Comparison of ENCODE assay signal across 22 cellular contexts in the genomic region with DNA sequence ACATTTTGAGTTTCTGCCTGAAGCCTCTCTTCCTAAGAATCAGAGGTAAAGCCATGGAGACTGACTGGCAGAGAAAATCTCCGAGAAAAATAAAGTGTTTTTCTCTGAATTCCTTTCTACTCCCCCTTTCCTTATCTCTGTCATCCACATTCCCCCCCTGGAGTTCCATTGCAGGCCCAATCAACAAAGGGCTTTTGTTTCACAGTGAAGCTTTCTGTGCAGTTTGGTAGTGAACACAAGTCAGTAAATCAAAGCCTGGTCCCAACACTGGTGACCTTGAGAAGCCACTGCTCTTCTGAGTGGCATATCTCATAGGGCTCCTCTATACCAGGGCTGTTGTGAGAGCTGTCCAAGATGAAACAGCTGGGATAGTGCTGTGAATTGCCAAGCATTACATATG.
DNase-seq lines count a peak whose midpoint lies in the region; ATAC-seq lines count a peak whose summit lies in the region.
"Had no signal": no experiment of that assay in that cellular context is flagged by ENCODE, and none has a peak within 500 bp of the region (broad histone marks: within the 10 kb centered on the region; RNA-seq: fewer than 3 reads in every experiment).

No MANE protein-coding gene starts in this region.

- H3K23ac ChIP-seq in neuronal stem cell (ENCODE audit: low read depth, low read length, poor library complexity): no peak overlapping the region

- H3K36me3 ChIP-seq in mesodermal cell (ENCODE audit: control insufficient read depth, insufficient read depth, low read length): no peaks in the 10 kb centered on the region
- H3K36me3 ChIP-seq in neuronal stem cell (replicated peaks in 1 of 2; ENCODE audit: control insufficient read depth in 2 of 2, insufficient read depth in 2 of 2, low read length in 2 of 2): no peaks in the 10 kb centered on the region
- H3K36me3 ChIP-seq: BLaER1 treated with 17β-estradiol and CSF1 and Interleukin-3, amounts not matched to agents 10 nM and 100 nM had no signal

- H3K27ac ChIP-seq in mesodermal cell (ENCODE audit: low read depth, low read length, severe bottlenecking) (peak overlapping the region; percentile 36), neuronal stem cell (replicated peaks; ENCODE audit: low read length) (no peak overlapping the region)
- H3K27ac ChIP-seq: BLaER1 treated with 17β-estradiol and CSF1 and Interleukin-3, amounts not matched to agents 10 nM and 100 nM had no signal

- no peak overlapping the region for H3K4me2 ChIP-seq in neuronal stem cell (ENCODE audit: insufficient read depth, low read length, poor library complexity, severe bottlenecking)
- H3K4me2 ChIP-seq: BLaER1 treated with 17β-estradiol and CSF1 and Interleukin-3, amounts not matched to agents 10 nM and 100 nM had no signal

- 50 to 80% methylated on average over 1 of the region's 1 CpG for WGBS in mesodermal cell (ENCODE audit: insufficient coverage in 2 of 2), 2 experiments
- whole genome bisulfite sequencing in neuronal stem cell (ENCODE audit: extremely low coverage in 2 of 2, insufficient read length in 2 of 2, insufficient replicate concordance in 1 of 2), 2 donors: no CpG with 5 or more reads among the region's 1 CpG

- no peak overlapping the region for H3K18ac ChIP-seq in neuronal stem cell (ENCODE audit: low read length)

- H2AFZ ChIP-seq in neuronal stem cell (ENCODE audit: low read length): no peak overlapping the region

- H3K4me3 ChIP-seq in mesodermal cell (ENCODE audit: extremely low read depth, insufficient read depth, low read length, poor library complexity, severe bottlenecking): no peak overlapping the region
- H3K4me3 ChIP-seq in neuronal stem cell (ENCODE audit: low read length in 2 of 2): no peak overlapping the region
- H3K4me3 ChIP-seq: BLaER1 treated with 17β-estradiol and CSF1 and Interleukin-3, amounts not matched to agents 10 nM and 100 nM had no signal

- H3K79me1 ChIP-seq in neuronal stem cell (ENCODE audit: low read depth, low read length): no peaks in the 10 kb centered on the region

- H3K9me3 ChIP-seq in mesodermal cell (ENCODE audit: control insufficient read depth, low read length) (no peaks in the 10 kb centered on the region), neuronal stem cell (replicated peaks in 1 of 2; ENCODE audit: control insufficient read depth in 2 of 2, insufficient read depth in 1 of 2, low read depth in 1 of 2, low read length in 2 of 2) (no peaks in the 10 kb centered on the region)
- H3K9me3 ChIP-seq: BLaER1 treated with 17β-estradiol and CSF1 and Interleukin-3, amounts not matched to agents 10 nM and 100 nM had no signal

- H3K14ac ChIP-seq in neuronal stem cell (ENCODE audit: low read length): no peak overlapping the region

- H2BK12ac ChIP-seq in neuronal stem cell (ENCODE audit: low read length): no peak overlapping the region

- no peak overlapping the region for H3K4ac ChIP-seq in neuronal stem cell (ENCODE audit: low read length)

- H2BK15ac ChIP-seq in neuronal stem cell (ENCODE audit: low read length): no peak overlapping the region

- H3K9ac ChIP-seq in neuronal stem cell (ENCODE audit: low read depth, low read length, poor library complexity): no peak overlapping the region
- H3K9ac ChIP-seq: BLaER1 treated with 17β-estradiol and CSF1 and Interleukin-3, amounts not matched to agents 10 nM and 100 nM had no signal

- H2AK5ac ChIP-seq in neuronal stem cell (ENCODE audit: low read depth, low read length): no peak overlapping the region

- intact Hi-C loops in sciatic nerve (cut with DNase I): no loop called here

- H4K8ac ChIP-seq in neuronal stem cell (ENCODE audit: low read depth, low read length): no peak overlapping the region

- no peak overlapping the region for H4K91ac ChIP-seq in neuronal stem cell (ENCODE audit: low read depth, low read length, poor library complexity)

- no peak overlapping the region for H2BK5ac ChIP-seq in neuronal stem cell (ENCODE audit: low read length)

- no peaks in the 10 kb centered on the region for H3K27me3 ChIP-seq in neuronal stem cell (ENCODE audit: control insufficient read depth in 3 of 3, insufficient read depth in 3 of 3, low read depth in 1 of 3, low read length in 3 of 3)
- H3K27me3 ChIP-seq: BLaER1 treated with 17β-estradiol and CSF1 and Interleukin-3, amounts not matched to agents 10 nM and 100 nM had no signal

- ATAC-seq in sciatic nerve (peak; percentile 38), GM21381 (IDR thresholded peaks at IDR 0.05; ENCODE audit: unreplicated experiment) (no peak)

- no peak overlapping the region for H2BK120ac ChIP-seq in neuronal stem cell (ENCODE audit: low read depth, low read length)

- DNase-seq in Ammon's horn (ENCODE audit: low spot score) (peak; percentile 8), foreskin melanocyte (peak; percentile 2), sciatic nerve (ENCODE audit: low spot score) (no peak), mesenteric fat pad (ENCODE audit: low spot score) (no peak), neuronal stem cell (ENCODE audit: low spot score) (no peak)
- DNase-seq: CD4-positive, alpha-beta T cell; COR-L47; H7; Karpas-422; MV-4-11; NCI-H1105; NCI-H1436 treated with DMSO at 0.1 percent for 48 hours; NCI-H187 treated with DMSO at 0.1 percent for 48 hours; NCI-H446; NCI-H526; NCI-H82; NK-92 treated with Interleukin-12 subunit alpha and Interleukin-12 subunit beta, amount 100 ng/mL, for 24 hours; RPMI8226; SHP77 had no signal

- peaks cover 9% of the 10 kb centered on the region for H3K4me1 ChIP-seq in mesodermal cell (ENCODE audit: control insufficient read depth, insufficient read depth, low read length, poor library complexity, severe bottlenecking)
- H3K4me1 ChIP-seq in neuronal stem cell (ENCODE audit: control insufficient read depth in 2 of 2, insufficient read depth in 1 of 2, low read depth in 1 of 2, low read length in 2 of 2): peaks cover 0 to 2% of the 10 kb centered on the region in 2 donors
- H3K4me1 ChIP-seq: BLaER1 treated with 17β-estradiol and CSF1 and Interleukin-3, amounts not matched to agents 10 nM and 100 nM had no signal

Comparison
In these comparisons a context has a peak if more than half of its experiments do, and no peak if none do; other contexts are left out.
1. DNase-seq: peak in Ammon's horn (single experiment) and foreskin melanocyte (single experiment); none in sciatic nerve (single experiment), mesenteric fat pad (single experiment) and neuronal stem cell (single experiment).